ENCODE assay signal across 8 cellular contexts in the genomic region with DNA sequence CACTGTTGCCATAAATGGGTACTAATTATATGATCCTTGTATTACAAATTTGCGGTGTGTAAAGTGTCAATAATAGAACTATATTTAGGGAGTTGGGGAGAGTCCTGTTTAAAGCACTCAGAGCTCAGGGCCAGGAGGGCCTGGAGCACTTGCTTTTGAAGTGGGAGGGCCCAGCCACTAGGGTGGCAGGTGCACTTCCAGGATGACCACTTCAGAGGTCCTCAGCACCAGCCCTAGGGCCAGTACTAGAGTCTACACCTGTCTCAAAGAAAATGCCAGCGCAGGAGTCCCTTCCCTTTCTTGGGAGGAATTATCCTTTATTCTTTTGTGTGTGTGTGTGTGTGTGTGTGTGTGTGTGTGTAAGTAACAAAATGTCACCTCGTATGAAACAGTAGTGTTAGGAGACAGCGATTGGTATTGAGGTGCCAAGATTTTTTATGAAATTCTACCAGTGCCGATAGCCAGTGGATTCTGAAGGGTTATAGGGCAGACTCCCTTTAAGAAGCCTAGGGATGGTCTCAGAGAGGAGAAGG. TPM values are rescaled to one million over a fixed set of nuclear protein-coding genes. Genes with fewer than 3 reads are reported as not detected.
DNase-seq lines count a peak whose midpoint lies in the region; ATAC-seq and TF ChIP-seq lines count a peak whose summit lies in the region.

No MANE protein-coding gene starts in this region.

- H3K27ac ChIP-seq in SU-DHL-6 (ENCODE audit: low read depth, low read length) (no peak overlapping the region), gastroesophageal sphincter (peak overlapping the region; percentile 14 to 85 (median 84))

- WGBS in gastroesophageal sphincter (ENCODE audit: low coverage in 1 of 2), 2 donors = 13 to 72% methylated on average over 2 to 4 of the region's 5 CpGs

- no peak for TF ChIP-seq CTCF in SU-DHL-6 (IDR thresholded peaks at IDR 0.05; ENCODE audit: insufficient read depth, low read length, poor library complexity, severe bottlenecking)
- no peak for TF ChIP-seq CTCF in gastroesophageal sphincter (IDR thresholded peaks at IDR 0.05)

- H3K9me3 Mint-ChIP-seq in stimulated activated effector memory CD8-positive, alpha-beta T cell treated with anti-CD3 and anti-CD28 coated beads, Interleukin-12 subunit alpha, Interleukin-12 subunit beta, amount 100 ng/mL, for 72 hours = no peaks in the 10 kb centered on the region

- H3K4me2 ChIP-seq in SU-DHL-6 (ENCODE audit: low read depth, low read length, poor library complexity, severe bottlenecking) = peak overlapping the region; percentile 73

- TF ChIP-seq EP300 in gastroesophageal sphincter (IDR thresholded peaks at IDR 0.05) = no peak

- ATAC-seq in gastroesophageal sphincter (no peak), HG03025 (IDR thresholded peaks at IDR 0.05; ENCODE audit: low FRiP score, unreplicated experiment) (no peak), GM18870 (IDR thresholded peaks at IDR 0.05; ENCODE audit: unreplicated experiment) (no peak)
- ATAC-seq in stimulated activated effector memory CD8-positive, alpha-beta T cell treated with anti-CD3 and anti-CD28 coated beads, Interleukin-12 subunit alpha, Interleukin-12 subunit beta, amount 100 ng/mL, for 72 hours = no peak

- peaks cover 75% of the 10 kb centered on the region for H3K4me1 Mint-ChIP-seq in stimulated activated effector memory CD8-positive, alpha-beta T cell treated with anti-CD3 and anti-CD28 coated beads, Interleukin-12 subunit alpha, Interleukin-12 subunit beta, amount 100 ng/mL, for 72 hours

- H3K9me3 ChIP-seq in SU-DHL-6 (ENCODE audit: insufficient read depth, low read length) = no peaks in the 10 kb centered on the region
- H3K9me3 ChIP-seq in gastroesophageal sphincter = no peaks in the 10 kb centered on the region

- H3K27me3 ChIP-seq in SU-DHL-6 (ENCODE audit: low read length) (no peaks in the 10 kb centered on the region), gastroesophageal sphincter (no peaks in the 10 kb centered on the region)

- peak overlapping the region; percentile 97 for H2AFZ ChIP-seq in SU-DHL-6 (ENCODE audit: low read depth, low read length, severe bottlenecking)

- no peak for TF ChIP-seq POLR2A in gastroesophageal sphincter (IDR thresholded peaks at IDR 0.05)

- H3K79me2 ChIP-seq in SU-DHL-6 (ENCODE audit: insufficient read depth, low read length) = no peaks in the 10 kb centered on the region

- H3F3A ChIP-seq in SU-DHL-6 (ENCODE audit: insufficient read depth) = peaks cover 5% of the 10 kb centered on the region; the same call in 1 of the 2 replicates

- H3K4me3 ChIP-seq in SU-DHL-6 (ENCODE audit: insufficient read depth, low read length, poor library complexity, severe bottlenecking) (peak overlapping the region; percentile 36), gastroesophageal sphincter (peak overlapping the region; percentile 46 to 57)

- peak overlapping the region; percentile 57 for H3K9ac ChIP-seq in SU-DHL-6 (ENCODE audit: low read length)

- DNase-seq in NCI-H187 (lab: John Stamatoyannopoulos, UW) (peak; percentile 37 to 78), NCI-H187 treated with DMSO at 0.1 percent for 48 hours (lab: John Stamatoyannopoulos, UW) (no peak), anterior cingulate cortex (lab: John Stamatoyannopoulos, UW) (no peak)
- DNase-seq in stimulated activated effector memory CD8-positive, alpha-beta T cell treated with anti-CD3 and anti-CD28 coated beads, Interleukin-12 subunit alpha, Interleukin-12 subunit beta, amount 100 ng/mL, for 72 hours (ENCODE audit: low spot score in 2 of 2) = no peak

- peaks cover 4 to 46% (median 9%) of the 10 kb centered on the region in 3 donors for H3K4me1 ChIP-seq in gastroesophageal sphincter

- H3K36me3 ChIP-seq in SU-DHL-6 (ENCODE audit: low read length) (no peaks in the 10 kb centered on the region), gastroesophageal sphincter (no peaks in the 10 kb centered on the region)

- peak overlapping the region; percentile 91 for H3K27ac Mint-ChIP-seq in stimulated activated effector memory CD8-positive, alpha-beta T cell treated with anti-CD3 and anti-CD28 coated beads, Interleukin-12 subunit alpha, Interleukin-12 subunit beta, amount 100 ng/mL, for 72 hours

- no peaks in the 10 kb centered on the region for H4K20me1 ChIP-seq in SU-DHL-6 (ENCODE audit: low read depth, low read length)

- peak overlapping the region; percentile 78 for H3K4me3 Mint-ChIP-seq in stimulated activated effector memory CD8-positive, alpha-beta T cell treated with anti-CD3 and anti-CD28 coated beads, Interleukin-12 subunit alpha, Interleukin-12 subunit beta, amount 100 ng/mL, for 72 hours

- H3K36me3 Mint-ChIP-seq in stimulated activated effector memory CD8-positive, alpha-beta T cell treated with anti-CD3 and anti-CD28 coated beads, Interleukin-12 subunit alpha, Interleukin-12 subunit beta, amount 100 ng/mL, for 72 hours = no peaks in the 10 kb centered on the region

- no peaks in the 10 kb centered on the region for H3K9me2 ChIP-seq in SU-DHL-6 (replicated peaks; ENCODE audit: insufficient read depth, low read length)

RNA-seq across cellular contexts. Expression of gene MYO18A, which starts 31.9 kb away (rescaled TPM):
- 10 to 100 TPM; 45.5 to 70.5 (median 56.5) TPM for total RNA-seq in gastroesophageal sphincter

Comparison
In these comparisons a context has a peak if more than half of its experiments do, and no peak if none do; other contexts are left out.
1. DNase-seq: peak in NCI-H187 (2 of 2); none in NCI-H187 treated with DMSO at 0.1 percent for 48 hours (single experiment), stimulated activated effector memory CD8-positive, alpha-beta T cell treated with anti-CD3 and anti-CD28 coated beads, Interleukin-12 subunit alpha, Interleukin-12 subunit beta, amount 100 ng/mL, for 72 hours (0 of 2) and anterior cingulate cortex (0 of 58).